ENCODE assay signal across 20 cellular contexts in genomic region chr21:28261291-28261690, GRCh38.
"Had no signal": no experiment of that assay in that cellular context is flagged by ENCODE, and none has a peak within 500 bp of the region (broad histone marks: within the 10 kb centered on the region; RNA-seq: fewer than 3 reads in every experiment).

No MANE protein-coding gene starts in this region.

- H3K4me3 ChIP-seq: cardiac muscle cell, left lung, mucosa of descending colon, neural progenitor cell, skin epidermis, stomach, thoracic aorta, upper lobe of right lung had no signal

- H3K9me3 ChIP-seq: left lung, mucosa of descending colon, stomach, thoracic aorta, upper lobe of right lung had no signal

- H3K4me1 ChIP-seq: left lung, neural progenitor cell, upper lobe of right lung had no signal

- H3K27me3 ChIP-seq: cardiac muscle cell, left lung, neural progenitor cell, stomach, upper lobe of right lung had no signal

- DNase-seq: activated CD4-positive, alpha-beta T cell treated with anti-CD3 and anti-CD28 coated beads for 36 hours; activated CD4-positive, alpha-beta T cell treated with anti-CD3 and anti-CD28 coated beads, Interleukin-2, amount 50 U/mL, for 48 hours; activated gamma-delta T cell treated with Interleukin-2 at 50 U/mL for 16 hours; activated T-cell treated with anti-CD3 and anti-CD28 coated beads for 4 hours; effector CD8-positive, alpha-beta T cell; foreskin melanocyte; glutamatergic neuron; hypothalamus; islet precursor cell; left lung; mucosa of descending colon; naive B cell; right cardiac atrium; stimulated activated CD4-positive, alpha-beta T cell treated with anti-CD3 and anti-CD28 coated beads, Interleukin-4, amount 100 ng/mL, for 24 hours; stomach; upper lobe of right lung had no signal

- H3K9ac ChIP-seq: neural progenitor cell had no signal

- H3K36me3 ChIP-seq: cardiac muscle cell, left lung, neural progenitor cell, stomach, thoracic aorta, upper lobe of right lung had no signal
